ENCODE assay signal across 8 cellular contexts in genomic region chr11:118921929-118922744, GRCh38. TPM values are rescaled to one million over a fixed set of nuclear protein-coding genes. Genes with fewer than 3 reads are reported as not detected.
DNase-seq lines count a peak whose midpoint lies in the region; ATAC-seq and TF ChIP-seq lines count a peak whose summit lies in the region.

No MANE protein-coding gene starts in this region.

- no peaks in the 10 kb centered on the region for H3K9me3 Mint-ChIP-seq in T-helper 1 cell treated with Interleukin-12 subunit alpha and Interleukin-12 subunit beta and Interleukin-4 antibody, amounts not matched to agents 30 μg/mL and 1 μg/mL, for 36 hours
- no peaks in the 10 kb centered on the region for H3K9me3 Mint-ChIP-seq in activated naive CD8-positive, alpha-beta T cell (ENCODE audit: low read depth)

- H3K27me3 ChIP-seq in heart left ventricle = no peaks in the 10 kb centered on the region

- CTCF ChIA-PET in GM10248 (lab: Yijun Ruan, JAX) = interaction anchor here (0.9 to 3.6 kb wide), 4 partner anchors 8 to 131 kb away, joined by 3 to 53 read pairs (median 4); partner anchors contain the start of gene DDX6

- H3K36me3 ChIP-seq in heart left ventricle = no peaks in the 10 kb centered on the region

- peaks cover 58% of the 10 kb centered on the region for H3K4me1 Mint-ChIP-seq in T-helper 1 cell treated with Interleukin-12 subunit alpha and Interleukin-12 subunit beta and Interleukin-4 antibody, amounts not matched to agents 30 μg/mL and 1 μg/mL, for 36 hours (ENCODE audit: low read depth)
- peaks cover 66% of the 10 kb centered on the region for H3K4me1 Mint-ChIP-seq in activated naive CD8-positive, alpha-beta T cell (ENCODE audit: low read depth)

- ATAC-seq in heart left ventricle = peak; percentile 60 to 74 (median 69)
- ATAC-seq in GM18870 (IDR thresholded peaks at IDR 0.05; ENCODE audit: unreplicated experiment) = no peak

- peak overlapping the region; percentile 87 to 100 (median 94) for H3K27ac ChIP-seq in heart left ventricle

- H3K4me3 ChIP-seq in heart left ventricle = peak overlapping the region; percentile 79 to 99 (median 92)

- DNase-seq in T-helper 1 cell (no peak), heart left ventricle (peak; percentile 82 to 95 (median 91)), posterior vena cava (ENCODE audit: low spot score) (peak; percentile 94), NCI-H2171 (lab: John Stamatoyannopoulos, UW) (no peak), GM10248 (ENCODE audit: extremely low spot score) (no peak)

- H3K4me3 Mint-ChIP-seq in T-helper 1 cell treated with Interleukin-12 subunit alpha and Interleukin-12 subunit beta and Interleukin-4 antibody, amounts not matched to agents 30 μg/mL and 1 μg/mL, for 36 hours = peak overlapping the region; percentile 95
- H3K4me3 Mint-ChIP-seq in activated naive CD8-positive, alpha-beta T cell = peak overlapping the region; percentile 86

- no peak overlapping the region for H3K27ac Mint-ChIP-seq in T-helper 1 cell treated with Interleukin-12 subunit alpha and Interleukin-12 subunit beta and Interleukin-4 antibody, amounts not matched to agents 30 μg/mL and 1 μg/mL, for 36 hours
- peak overlapping the region; percentile 91 for H3K27ac Mint-ChIP-seq in activated naive CD8-positive, alpha-beta T cell

- WGBS in heart left ventricle, 4 donors = 16 to 20% (median 19%) methylated on average over 12 to 20 of the region's 20 CpGs

- H3K9me3 ChIP-seq in heart left ventricle = no peaks in the 10 kb centered on the region

- no peaks in the 10 kb centered on the region for H3K27me3 Mint-ChIP-seq in T-helper 1 cell treated with Interleukin-12 subunit alpha and Interleukin-12 subunit beta and Interleukin-4 antibody, amounts not matched to agents 30 μg/mL and 1 μg/mL, for 36 hours (ENCODE audit: low read depth)
- H3K27me3 Mint-ChIP-seq in activated naive CD8-positive, alpha-beta T cell = no peaks in the 10 kb centered on the region

- POLR2A ChIA-PET in GM10248 (lab: Yijun Ruan, JAX) = interaction anchor here (0.6 kb wide), 1 partner anchor 222 kb away, joined by 3 read pairs; no protein-coding TSS in a partner anchor

- H3K4me1 ChIP-seq in heart left ventricle = peaks cover 4 to 80% (median 71%) of the 10 kb centered on the region in 12 donors

- TF ChIP-seq CTCF in heart left ventricle (IDR thresholded peaks at IDR 0.05) (no peak), GM10248 (IDR thresholded peaks at IDR 0.05; ENCODE audit: control extremely low read depth, extremely low read depth, low read depth, missing control alignments) (no peak)

- peaks cover 22% of the 10 kb centered on the region for H3K36me3 Mint-ChIP-seq in T-helper 1 cell treated with Interleukin-12 subunit alpha and Interleukin-12 subunit beta and Interleukin-4 antibody, amounts not matched to agents 30 μg/mL and 1 μg/mL, for 36 hours (ENCODE audit: low read depth)
- no peaks in the 10 kb centered on the region for H3K36me3 Mint-ChIP-seq in activated naive CD8-positive, alpha-beta T cell

- intact Hi-C loops in heart left ventricle (cut with DNase I) (loop anchor here in 1 of 10 donors (1.0 kb wide), 1 partner anchor 13 kb away; no protein-coding TSS in a partner anchor), posterior vena cava (cut with DNase I) (loop anchor here in 1 of 2 donors (2.0 kb wide), 1 partner anchor 13 kb away; no protein-coding TSS in a partner anchor)

- TF ChIP-seq POLR2A in heart left ventricle (IDR thresholded peaks at IDR 0.05) = peak in 1 of 2 donors; percentile 70

RNA-seq across cellular contexts. Expression of gene BCL9L, which starts 3.6 kb away (rescaled TPM):
- 10 to 100 TPM; 33.4 to 80.3 (median 44.3) TPM for total RNA-seq in heart left ventricle
- polyA plus RNA-seq in heart left ventricle = 100 to 1,000 TPM in 1 of 2 donors, 10 to 100 TPM in 1; 28.0 to 102 TPM
- 10 to 100 TPM; 89.2 to 89.5 TPM for total RNA-seq in posterior vena cava

RNA-seq across cellular contexts. Expression of gene UPK2, which starts 34.0 kb away (rescaled TPM):
- total RNA-seq in heart left ventricle = not detected
- polyA plus RNA-seq in heart left ventricle = not detected
- total RNA-seq in posterior vena cava = not detected

RNA-seq across cellular contexts. Expression of gene CXCR5, which starts 38.4 kb away (rescaled TPM):
- total RNA-seq in heart left ventricle = under 1 TPM in 1 of 9 donors, not detected in 8; 0.11 TPM
- under 1 TPM; 0.25 to 0.27 TPM for polyA plus RNA-seq in heart left ventricle
- total RNA-seq in posterior vena cava = under 1 TPM in 1 of 2 donors, not detected in 1; 0.10 TPM

RNA-seq across cellular contexts. Expression of gene FOXR1, which starts 49.4 kb away (rescaled TPM):
- not detected for total RNA-seq in heart left ventricle
- not detected for polyA plus RNA-seq in heart left ventricle
- total RNA-seq in posterior vena cava = not detected

Comparison
In these comparisons a context has a peak if more than half of its experiments do, and no peak if none do; other contexts are left out.
1. DNase-seq: peak in heart left ventricle (5 of 5) and posterior vena cava (single experiment); none in T-helper 1 cell (0 of 5), NCI-H2171 (single experiment) and GM10248 (single experiment).